Comparison of ENCODE assay signal across 10 cellular contexts in the genomic region with DNA sequence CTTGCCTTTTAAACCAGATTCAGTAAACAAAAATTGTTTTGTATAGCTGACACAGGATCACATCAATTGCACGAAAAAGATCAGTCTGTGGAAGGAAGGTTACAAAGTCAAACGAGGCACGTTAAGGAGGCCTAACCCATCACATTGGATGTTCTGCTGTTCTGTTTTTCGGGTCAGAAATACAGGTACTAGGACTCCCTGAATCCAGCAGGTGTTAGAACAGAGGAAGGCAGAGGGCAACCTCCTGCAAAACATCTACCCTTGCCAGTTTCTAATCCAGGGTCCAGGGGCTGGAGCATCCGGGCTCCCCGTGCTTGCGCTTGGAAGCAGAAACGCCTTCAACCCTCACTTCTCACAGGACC.
DNase-seq lines count a peak whose midpoint lies in the region; ATAC-seq and TF ChIP-seq lines count a peak whose summit lies in the region.
"Had no signal": no experiment of that assay in that cellular context is flagged by ENCODE, and none has a peak within 500 bp of the region (broad histone marks: within the 10 kb centered on the region; RNA-seq: fewer than 3 reads in every experiment).

No MANE protein-coding gene starts in this region.

- no peaks in the 10 kb centered on the region for H3K36me3 ChIP-seq in rectal smooth muscle tissue (ENCODE audit: control insufficient read depth, insufficient read depth, low read length)
- H3K36me3 ChIP-seq: SJCRH30 had no signal

- H3K36me3 Mint-ChIP-seq in glutamatergic neuron (ENCODE audit: unreplicated experiment): peaks cover 10% of the 10 kb centered on the region
- H3K36me3 Mint-ChIP-seq in activated naive CD4-positive, alpha-beta T cell treated with anti-CD3 and anti-CD28 coated beads, Interleukin-2, amount 50 U/mL, for 72 hours: no peaks in the 10 kb centered on the region

- peak overlapping the region; percentile 54 for H3K4me3 ChIP-seq in rectal smooth muscle tissue (ENCODE audit: low read length)
- H3K4me3 ChIP-seq: SJCRH30 had no signal

- peaks cover 3% of the 10 kb centered on the region for H3K27me3 Mint-ChIP-seq in glutamatergic neuron (ENCODE audit: unreplicated experiment)

- ATAC-seq in GM18502 (IDR thresholded peaks at IDR 0.05; ENCODE audit: poor library complexity, unreplicated experiment): peak; percentile 10
- no peak for ATAC-seq in activated naive CD4-positive, alpha-beta T cell treated with anti-CD3 and anti-CD28 coated beads, Interleukin-2, amount 50 U/mL, for 72 hours
- no peak for ATAC-seq in HG02885 (IDR thresholded peaks at IDR 0.05; ENCODE audit: poor library complexity, unreplicated experiment)

- H3K4me1 ChIP-seq in rectal smooth muscle tissue (ENCODE audit: control insufficient read depth, insufficient read depth, low read length): peaks cover 4% of the 10 kb centered on the region
- H3K4me1 ChIP-seq: SJCRH30 had no signal

- peaks cover 18% of the 10 kb centered on the region for H3K4me1 Mint-ChIP-seq in glutamatergic neuron (ENCODE audit: low read depth, unreplicated experiment)

- DNase-seq in NCI-H1105 (lab: John Stamatoyannopoulos, UW) (peak; percentile 32), glutamatergic neuron (no peak), NCI-H187 (lab: John Stamatoyannopoulos, UW) (no peak)
- no peak for DNase-seq in activated naive CD4-positive, alpha-beta T cell treated with anti-CD3 and anti-CD28 coated beads, Interleukin-2, amount 50 U/mL, for 16 hours
- DNase-seq in activated naive CD4-positive, alpha-beta T cell treated with anti-CD3 and anti-CD28 coated beads, Interleukin-2, amount 50 U/mL, for 72 hours (ENCODE audit: low spot score in 2 of 2): no peak
- DNase-seq: cerebellar nuclear complex had no signal

- H3K9ac ChIP-seq in rectal smooth muscle tissue (ENCODE audit: low read length): no peak overlapping the region

- H3K27me3 ChIP-seq in rectal smooth muscle tissue (ENCODE audit: control insufficient read depth, insufficient read depth, low read length): no peaks in the 10 kb centered on the region

- H3K27ac Mint-ChIP-seq in glutamatergic neuron (ENCODE audit: unreplicated experiment): peak overlapping the region; percentile 65
- H3K27ac Mint-ChIP-seq in activated naive CD4-positive, alpha-beta T cell treated with anti-CD3 and anti-CD28 coated beads, Interleukin-2, amount 50 U/mL, for 72 hours: no peak overlapping the region

- H3K9me3 Mint-ChIP-seq in glutamatergic neuron (ENCODE audit: unreplicated experiment): peaks cover 14% of the 10 kb centered on the region
- peaks cover 0 to 2% of the 10 kb centered on the region in 2 donors for H3K9me3 Mint-ChIP-seq in activated naive CD4-positive, alpha-beta T cell treated with anti-CD3 and anti-CD28 coated beads, Interleukin-2, amount 50 U/mL, for 72 hours

- TF ChIP-seq CTCF in glutamatergic neuron (IDR thresholded peaks at IDR 0.05; ENCODE audit: partially characterized antibody, unreplicated experiment): no peak

- peak overlapping the region; percentile 83 for H3K4me3 Mint-ChIP-seq in glutamatergic neuron (ENCODE audit: unreplicated experiment)

- no peak overlapping the region for H3K27ac ChIP-seq in rectal smooth muscle tissue (ENCODE audit: low read depth, low read length)
- H3K27ac ChIP-seq: SJCRH30 had no signal
